34 cellular contexts compared by ENCODE assay signal in the genomic region with DNA sequence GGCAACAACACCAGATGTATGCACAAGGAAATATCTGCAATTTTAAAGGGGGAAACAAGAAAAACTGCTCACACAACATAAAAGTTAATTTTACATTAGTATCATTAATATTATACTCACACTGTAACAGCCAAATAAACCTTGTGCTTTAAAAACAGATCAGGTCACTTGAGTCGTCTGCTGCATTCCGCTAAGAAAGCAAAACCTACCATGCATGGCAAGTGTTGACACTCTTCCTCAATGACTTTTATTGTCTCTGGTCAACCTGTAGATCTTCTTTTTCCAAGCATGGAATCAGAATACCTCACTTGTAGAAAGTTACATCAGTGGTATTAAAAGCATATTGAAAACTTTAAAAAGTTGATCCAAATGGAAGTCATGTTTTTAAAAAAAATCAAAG.
A peak's percentile ranks its signal among the peaks of the same experiment; 100 is the strongest.
DNase-seq lines count a peak whose midpoint lies in the region; ATAC-seq, FAIRE-seq and TF ChIP-seq lines count a peak whose summit lies in the region.
"Had no signal": no experiment of that assay in that cellular context is flagged by ENCODE, and none has a peak within 500 bp of the region (broad histone marks: within the 10 kb centered on the region; RNA-seq: fewer than 3 reads in every experiment).

No MANE protein-coding gene starts in this region.

- H3F3A ChIP-seq in GM23338 (replicated peaks; ENCODE audit: low read depth): no peaks in the 10 kb centered on the region

- H3K4me3 ChIP-seq in GM23338: no peak overlapping the region
- H3K4me3 ChIP-seq in kidney (ENCODE audit: low read length in 2 of 2): no peak overlapping the region
- H3K4me3 ChIP-seq in gastrocnemius medialis: no peak overlapping the region
- H3K4me3 ChIP-seq in A673 (ENCODE audit: low read depth, low read length, poor library complexity, severe bottlenecking): no peak overlapping the region
- H3K4me3 ChIP-seq: esophagus muscularis mucosa, right lobe of liver, stomach had no signal

- H3K4me2 ChIP-seq in GM23338: 0 out of 2 replicates have a peak overlapping the region, but pooled peaks have one; percentile 4

- no peaks in the 10 kb centered on the region for H3K9me2 ChIP-seq in GM23338 (ENCODE audit: insufficient read depth)

- H3K4me3 Mint-ChIP-seq in GM23338: no peak overlapping the region
- H3K4me3 Mint-ChIP-seq: activated CD8-positive, alpha-beta memory T cell treated with anti-CD3 and anti-CD28 coated beads, Interleukin-2, amount 10 ng/mL, durations not matched to agents 7 days and 5 days; activated naive CD8-positive, alpha-beta T cell treated with anti-CD3 and anti-CD28 coated beads, Interleukin-2, amount 10 ng/mL, durations not matched to agents 7 days and 5 days; activated T-cell treated with anti-CD3 and anti-CD28 coated beads, Interleukin-2, amount 50 U/mL, for 4 hours; effector memory CD8-positive, alpha-beta T cell; T-helper 1 cell treated with Interleukin-12 subunit alpha and Interleukin-12 subunit beta and Interleukin-4 antibody, amounts not matched to agents 30 μg/mL and 1 μg/mL, for 36 hours had no signal

- H4K20me1 ChIP-seq in GM23338 (replicated peaks; ENCODE audit: insufficient read depth): no peaks in the 10 kb centered on the region

- H3K27me3 Mint-ChIP-seq in GM23338 (ENCODE audit: insufficient read depth, low read depth, poor library complexity): no peaks in the 10 kb centered on the region
- H3K27me3 Mint-ChIP-seq: activated CD8-positive, alpha-beta memory T cell treated with anti-CD3 and anti-CD28 coated beads, Interleukin-2, amount 10 ng/mL, durations not matched to agents 7 days and 5 days; activated naive CD8-positive, alpha-beta T cell treated with anti-CD3 and anti-CD28 coated beads, Interleukin-2, amount 10 ng/mL, durations not matched to agents 7 days and 5 days; effector memory CD8-positive, alpha-beta T cell had no signal

- in situ Hi-C loops in gastrocnemius medialis (cut with MboI; ENCODE audit: low sequenced_read_pairs in 4 of 4): loop anchor here in 1 of 4 donors (10.0 kb wide), 1 partner anchor 240 kb away; no protein-coding TSS in a partner anchor

- DNase-seq in GM23338 (ENCODE audit: low spot score) (no peak), NCI-H69 (lab: John Stamatoyannopoulos, UW) (peak; percentile 38), kidney (no peak), gastrocnemius medialis (no peak), A673 (ENCODE audit: low spot score) (no peak), T-helper 1 cell (no peak), GM03348 (ENCODE audit: low spot score) (no peak)
- DNase-seq: activated CD4-positive, alpha-beta T cell treated with anti-CD3 and anti-CD28 coated beads, Interleukin-2, amount 50 U/mL, for 4 hours; activated CD8-positive, alpha-beta memory T cell treated with anti-CD3 and anti-CD28 coated beads, Interleukin-2, amount 10 ng/mL, durations not matched to agents 7 days and 5 days; activated gamma-delta T cell treated with Interleukin-2 at 50 U/mL for 16 hours; activated naive CD8-positive, alpha-beta T cell treated with anti-CD3 and anti-CD28 coated beads, Interleukin-2, amount 10 ng/mL, durations not matched to agents 7 days and 5 days; activated T-cell treated with anti-CD3 and anti-CD28 coated beads, Interleukin-2, amount 50 U/mL, for 4 hours; aorta; Caco-2; cortex of kidney; DMS79 treated with DMSO at 0.1 percent for 48 hours; effector memory CD8-positive, alpha-beta T cell; foreskin keratinocyte; GDM1; heart left ventricle; left cardiac atrium; NCI-H1417 treated with DMSO at 0.1 percent for 48 hours; NCI-H2029 treated with DMSO at 0.1 percent for 48 hours; NCI-H748 treated with DMSO at 0.1 percent for 48 hours; posterior cingulate gyrus; right lobe of liver; stimulated activated CD8-positive, alpha-beta memory T cell treated with anti-CD3 and anti-CD28 coated beads, Interleukin-4, amount 100 ng/mL, for 48 hours; stomach; uterus had no signal

- H3K4me1 Mint-ChIP-seq in GM23338: peaks cover 79% of the 10 kb centered on the region
- H3K4me1 Mint-ChIP-seq: activated CD8-positive, alpha-beta memory T cell treated with anti-CD3 and anti-CD28 coated beads, Interleukin-2, amount 10 ng/mL, durations not matched to agents 7 days and 5 days; activated naive CD8-positive, alpha-beta T cell treated with anti-CD3 and anti-CD28 coated beads, Interleukin-2, amount 10 ng/mL, durations not matched to agents 7 days and 5 days had no signal

- no peak for FAIRE-seq in kidney (lab: Jason Lieb, UNC)
- FAIRE-seq: TTC549 had no signal

- H3K9me3 ChIP-seq in kidney (ENCODE audit: control insufficient read depth in 1 of 2, low read length in 2 of 2) (no peaks in the 10 kb centered on the region), gastrocnemius medialis (no peaks in the 10 kb centered on the region), A673 (ENCODE audit: low read depth, low read length, poor library complexity, severe bottlenecking) (no peaks in the 10 kb centered on the region)
- H3K9me3 ChIP-seq: Caco-2, esophagus muscularis mucosa, heart left ventricle, right lobe of liver, stomach, uterus had no signal

- no peak overlapping the region for H3K27ac ChIP-seq in GM23338 (ENCODE audit: low read depth)
- H3K27ac ChIP-seq in kidney (ENCODE audit: low read depth in 2 of 2, low read length in 2 of 2): peak overlapping the region; percentile 5 to 26
- peak overlapping the region in 3 of 4 donors; percentile 3 to 78 (median 17) for H3K27ac ChIP-seq in gastrocnemius medialis
- no peak overlapping the region for H3K27ac ChIP-seq in A673 (ENCODE audit: low read depth, low read length, poor library complexity, severe bottlenecking)
- H3K27ac ChIP-seq: C4-2B, esophagus muscularis mucosa, foreskin keratinocyte, right lobe of liver, RWPE1 had no signal

- H3K27me3 ChIP-seq in GM23338 (ENCODE audit: insufficient read depth) (no peaks in the 10 kb centered on the region), gastrocnemius medialis (no peaks in the 10 kb centered on the region), A673 (replicated peaks; ENCODE audit: insufficient read depth, low read depth, low read length, poor library complexity) (no peaks in the 10 kb centered on the region)
- H3K27me3 ChIP-seq: esophagus muscularis mucosa, heart left ventricle, right lobe of liver, stomach, uterus had no signal

- POLR2A ChIA-PET in A673 (lab: Charles Lee; ENCODE audit: low non-redundant PET): no interaction called here

- peak overlapping the region; percentile 29; the same call in 1 of the 2 replicates for H3K27ac Mint-ChIP-seq in GM23338
- H3K27ac Mint-ChIP-seq: activated CD8-positive, alpha-beta memory T cell treated with anti-CD3 and anti-CD28 coated beads, Interleukin-2, amount 10 ng/mL, durations not matched to agents 7 days and 5 days; activated naive CD8-positive, alpha-beta T cell treated with anti-CD3 and anti-CD28 coated beads, Interleukin-2, amount 10 ng/mL, durations not matched to agents 7 days and 5 days; effector memory CD8-positive, alpha-beta T cell; T-helper 1 cell treated with Interleukin-12 subunit alpha and Interleukin-12 subunit beta and Interleukin-4 antibody, amounts not matched to agents 30 μg/mL and 1 μg/mL, for 36 hours had no signal

- no TSS peak for BruUV-seq in A673 (replicated peaks; lab: Mats Ljungman, UMichigan)

- H3K4me1 ChIP-seq in GM23338 (ENCODE audit: insufficient read depth) (peaks cover 55% of the 10 kb centered on the region), kidney (ENCODE audit: control insufficient read depth in 1 of 2, insufficient read depth in 1 of 2, low read depth in 1 of 2, low read length in 2 of 2) (peaks cover 6 to 25% of the 10 kb centered on the region in 2 donors), gastrocnemius medialis (peaks cover 22 to 44% of the 10 kb centered on the region in 2 donors), A673 (ENCODE audit: insufficient read depth, low read length, poor library complexity, severe bottlenecking) (no peaks in the 10 kb centered on the region)
- H3K4me1 ChIP-seq: Caco-2, right lobe of liver had no signal

- H3K36me3 ChIP-seq in GM23338 (ENCODE audit: insufficient read depth): no peaks in the 10 kb centered on the region
- no peaks in the 10 kb centered on the region for H3K36me3 ChIP-seq in kidney (ENCODE audit: control insufficient read depth in 1 of 2, insufficient read depth in 2 of 2, low read length in 2 of 2)
- no peaks in the 10 kb centered on the region for H3K36me3 ChIP-seq in gastrocnemius medialis
- no peaks in the 10 kb centered on the region for H3K36me3 ChIP-seq in A673 (ENCODE audit: insufficient read depth, low read length, poor library complexity, severe bottlenecking)
- H3K36me3 ChIP-seq: esophagus muscularis mucosa, heart left ventricle, right lobe of liver, stomach, uterus had no signal

- TF ChIP-seq CTCF in GM23338 (conservative IDR thresholded peaks at IDR 0.05; ENCODE audit: low read depth in 2 of 2) (no peak), kidney (IDR thresholded peaks at IDR 0.05; ENCODE audit: borderline replicate concordance, extremely low read depth, insufficient read depth) (no peak), gastrocnemius medialis (IDR thresholded peaks at IDR 0.05 in 4 of 5, conservative IDR thresholded peaks at IDR 0.05 in 1 of 5) (no peak), A673 (conservative IDR thresholded peaks at IDR 0.05; ENCODE audit: low read depth, low read length) (no peak)

- H3K9ac ChIP-seq in kidney (ENCODE audit: low read length in 2 of 2): no peak overlapping the region

- intact Hi-C loops in kidney (cut with DNase I) (no loop called here), gastrocnemius medialis (cut with DNase I; ENCODE audit: low total_unique reads) (no loop called here), A673 (cut with micrococcal nuclease; ENCODE audit: unreplicated experiment) (no loop called here)

- H3K36me3 Mint-ChIP-seq in GM23338 (ENCODE audit: low read depth): no peaks in the 10 kb centered on the region
- H3K36me3 Mint-ChIP-seq: activated CD8-positive, alpha-beta memory T cell treated with anti-CD3 and anti-CD28 coated beads, Interleukin-2, amount 10 ng/mL, durations not matched to agents 7 days and 5 days; activated naive CD8-positive, alpha-beta T cell treated with anti-CD3 and anti-CD28 coated beads, Interleukin-2, amount 10 ng/mL, durations not matched to agents 7 days and 5 days had no signal

- no peak overlapping the region for H2AFZ ChIP-seq in GM23338

- TF ChIP-seq POLR2A in gastrocnemius medialis (IDR thresholded peaks at IDR 0.05): no peak

- H3K9me3 Mint-ChIP-seq in GM23338: no peaks in the 10 kb centered on the region
- H3K9me3 Mint-ChIP-seq: activated naive CD8-positive, alpha-beta T cell treated with anti-CD3 and anti-CD28 coated beads, Interleukin-2, amount 10 ng/mL, durations not matched to agents 7 days and 5 days; activated T-cell treated with anti-CD3 and anti-CD28 coated beads, Interleukin-2, amount 50 U/mL, for 4 hours; T-helper 1 cell treated with Interleukin-12 subunit alpha and Interleukin-12 subunit beta and Interleukin-4 antibody, amounts not matched to agents 30 μg/mL and 1 μg/mL, for 36 hours had no signal

- CTCF ChIA-PET in A673 (lab: Charles Lee): no interaction called here

- ATAC-seq in GM23338 (no peak), gastrocnemius medialis (no peak)
- ATAC-seq: activated CD8-positive, alpha-beta memory T cell treated with anti-CD3 and anti-CD28 coated beads, Interleukin-2, amount 10 ng/mL, durations not matched to agents 7 days and 5 days; activated T-cell treated with anti-CD3 and anti-CD28 coated beads, Interleukin-2, amount 50 U/mL, for 4 hours; effector memory CD8-positive, alpha-beta T cell; foreskin keratinocyte; heart left ventricle; left cardiac atrium; right lobe of liver had no signal

- peaks cover 13% of the 10 kb centered on the region for H3K79me2 ChIP-seq in GM23338 (replicated peaks; ENCODE audit: insufficient read depth)

Comparison
In these comparisons a context has a peak if more than half of its experiments do, and no peak if none do; other contexts are left out.
1. H3K27ac ChIP-seq: peak in kidney (2 of 2) and gastrocnemius medialis (3 of 4); none in GM23338 (single experiment) and A673 (single experiment).